In the genomic region with DNA sequence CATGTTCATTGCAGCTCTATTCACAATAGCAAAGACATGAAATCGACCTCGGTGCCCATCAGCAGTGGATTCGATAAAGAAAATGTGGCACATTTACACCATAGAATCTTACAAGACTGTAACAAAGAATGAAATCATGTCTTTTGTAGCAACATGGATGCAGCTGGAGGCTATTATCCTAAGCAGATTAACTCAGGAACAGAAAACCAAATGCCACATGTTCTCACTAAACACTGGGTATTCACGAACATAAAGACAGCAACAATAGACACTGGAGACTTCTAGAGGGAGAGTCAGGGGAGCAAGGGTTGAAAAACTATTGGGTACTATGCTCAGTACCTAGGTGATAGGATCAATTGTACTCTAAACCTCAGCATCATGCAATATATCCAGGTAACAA, we compare ENCODE assay signal across 23 cellular contexts.
"Had no signal": no experiment of that assay in that cellular context is flagged by ENCODE, and none has a peak within 500 bp of the region (broad histone marks: within the 10 kb centered on the region; RNA-seq: fewer than 3 reads in every experiment).

No MANE protein-coding gene starts in this region.

- H3K9me3 ChIP-seq: lower lobe of right lung, right lobe of liver, suprapubic skin, transverse colon, upper lobe of right lung, uterus had no signal

- FAIRE-seq: endothelial cell of umbilical vein, keratinocyte had no signal

- H3K4me1 ChIP-seq: esophagus muscularis mucosa, lower lobe of right lung, parathyroid adenoma, suprapubic skin, transverse colon, upper lobe of right lung, uterus had no signal

- H3K36me3 Mint-ChIP-seq: naive thymus-derived CD8-positive, alpha-beta T cell; stimulated activated naive B cell treated with anti-CD40 and anti-IgM and Interleukin-4, amounts not matched to agents 10 μg/mL and 1 μg/mL and 100 μg/mL, for 72 hours had no signal

- H3K4me3 Mint-ChIP-seq: naive thymus-derived CD8-positive, alpha-beta T cell; stimulated activated naive B cell treated with anti-CD40 and anti-IgM and Interleukin-4, amounts not matched to agents 10 μg/mL and 1 μg/mL and 100 μg/mL, for 72 hours; stimulated activated naive CD8-positive, alpha-beta T cell treated with anti-CD3 and anti-CD28 coated beads, Interleukin-15, amount 100 ng/mL, for 72 hours had no signal

- H3K36me3 ChIP-seq: esophagus muscularis mucosa, lower lobe of right lung, right lobe of liver, suprapubic skin, transverse colon, upper lobe of right lung, uterus had no signal

- H3K27ac ChIP-seq: coronary artery, esophagus muscularis mucosa, lower lobe of right lung, parathyroid adenoma, right lobe of liver, suprapubic skin, transverse colon, upper lobe of right lung, uterus had no signal

- H3K79me2 ChIP-seq: parathyroid adenoma had no signal

- H3K9ac ChIP-seq: parathyroid adenoma had no signal

- H3K27me3 ChIP-seq: esophagus muscularis mucosa, right lobe of liver, suprapubic skin, transverse colon, upper lobe of right lung, uterus had no signal

- H3K27ac Mint-ChIP-seq: naive thymus-derived CD8-positive, alpha-beta T cell; progenitor cell of endocrine pancreas; stimulated activated naive B cell treated with anti-CD40 and anti-IgM and Interleukin-4, amounts not matched to agents 10 μg/mL and 1 μg/mL and 100 μg/mL, for 72 hours; stimulated activated naive CD8-positive, alpha-beta T cell treated with anti-CD3 and anti-CD28 coated beads, Interleukin-15, amount 100 ng/mL, for 72 hours had no signal

- H3K4me1 Mint-ChIP-seq: stimulated activated naive B cell treated with anti-CD40 and anti-IgM and Interleukin-4, amounts not matched to agents 10 μg/mL and 1 μg/mL and 100 μg/mL, for 72 hours; stimulated activated naive CD8-positive, alpha-beta T cell treated with anti-CD3 and anti-CD28 coated beads, Interleukin-15, amount 100 ng/mL, for 72 hours had no signal

- H3K4me3 ChIP-seq: coronary artery, esophagus muscularis mucosa, lower lobe of right lung, right lobe of liver, suprapubic skin, transverse colon, upper lobe of right lung, uterus had no signal

- H3K27me3 Mint-ChIP-seq: naive thymus-derived CD8-positive, alpha-beta T cell; progenitor cell of endocrine pancreas; stimulated activated naive B cell treated with anti-CD40 and anti-IgM and Interleukin-4, amounts not matched to agents 10 μg/mL and 1 μg/mL and 100 μg/mL, for 72 hours; stimulated activated naive CD8-positive, alpha-beta T cell treated with anti-CD3 and anti-CD28 coated beads, Interleukin-15, amount 100 ng/mL, for 72 hours had no signal

- DNase-seq: dermis blood vessel endothelial cell; effector memory CD4-positive, alpha-beta T cell; foreskin melanocyte; hypothalamus; left ventricle myocardium superior; lower lobe of right lung; naive thymus-derived CD8-positive, alpha-beta T cell; right lobe of liver; small intestine; stimulated activated CD4-positive, alpha-beta T cell treated with anti-CD3 and anti-CD28 coated beads, Interleukin-15, amount 100 ng/mL, for 24 hours; stimulated activated CD4-positive, alpha-beta T cell treated with anti-CD3 and anti-CD28 coated beads, Interleukin-2, amount 100 ng/mL, for 48 hours; stimulated activated naive B cell treated with anti-CD40 and anti-IgM and Interleukin-4, amounts not matched to agents 10 μg/mL and 1 μg/mL and 100 μg/mL, for 72 hours; stimulated activated naive CD8-positive, alpha-beta T cell treated with anti-CD3 and anti-CD28 coated beads, Interleukin-15, amount 100 ng/mL, for 72 hours; transverse colon; upper lobe of right lung; uterus had no signal

- ATAC-seq: left ventricle myocardium superior; lower lobe of right lung; naive thymus-derived CD8-positive, alpha-beta T cell; right lobe of liver; stimulated activated naive B cell treated with anti-CD40 and anti-IgM and Interleukin-4, amounts not matched to agents 10 μg/mL and 1 μg/mL and 100 μg/mL, for 72 hours; stimulated activated naive CD8-positive, alpha-beta T cell treated with anti-CD3 and anti-CD28 coated beads, Interleukin-15, amount 100 ng/mL, for 72 hours; upper lobe of right lung had no signal

- H3K9me3 Mint-ChIP-seq: stimulated activated naive B cell treated with anti-CD40 and anti-IgM and Interleukin-4, amounts not matched to agents 10 μg/mL and 1 μg/mL and 100 μg/mL, for 72 hours; stimulated activated naive CD8-positive, alpha-beta T cell treated with anti-CD3 and anti-CD28 coated beads, Interleukin-15, amount 100 ng/mL, for 72 hours had no signal

- H2AFZ ChIP-seq: parathyroid adenoma had no signal
